Comparison of ENCODE assay signal across 1 cellular context in genomic region chr6:41201784-41202181, GRCh38.
TF ChIP-seq lines count a peak whose summit lies in the region.

No MANE protein-coding gene starts in this region.

TF ChIP-seq in GM12878, 131 proteins besides CTCF, POLR2A, EP300 and RAD21:
- TF ChIP-seq, protein P1, sequence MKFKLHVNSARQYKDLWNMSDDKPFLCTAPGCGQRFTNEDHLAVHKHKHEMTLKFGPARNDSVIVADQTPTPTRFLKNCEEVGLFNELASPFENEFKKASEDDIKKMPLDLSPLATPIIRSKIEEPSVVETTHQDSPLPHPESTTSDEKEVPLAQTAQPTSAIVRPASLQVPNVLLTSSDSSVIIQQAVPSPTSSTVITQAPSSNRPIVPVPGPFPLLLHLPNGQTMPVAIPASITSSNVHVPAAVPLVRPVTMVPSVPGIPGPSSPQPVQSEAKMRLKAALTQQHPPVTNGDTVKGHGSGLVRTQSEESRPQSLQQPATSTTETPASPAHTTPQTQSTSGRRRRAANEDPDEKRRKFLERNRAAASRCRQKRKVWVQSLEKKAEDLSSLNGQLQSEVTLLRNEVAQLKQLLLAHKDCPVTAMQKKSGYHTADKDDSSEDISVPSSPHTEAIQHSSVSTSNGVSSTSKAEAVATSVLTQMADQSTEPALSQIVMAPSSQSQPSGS (IDR thresholded peaks at IDR 0.05; ENCODE audit: low read length) = no peak
- TF ChIP-seq HDGF (IDR thresholded peaks at IDR 0.05) = peak; percentile 79; the same call in 1 of the 2 replicates
- TF ChIP-seq BCL11A (IDR thresholded peaks at IDR 0.05; ENCODE audit: low read depth, low read length) = no peak
- TF ChIP-seq, protein P2, sequence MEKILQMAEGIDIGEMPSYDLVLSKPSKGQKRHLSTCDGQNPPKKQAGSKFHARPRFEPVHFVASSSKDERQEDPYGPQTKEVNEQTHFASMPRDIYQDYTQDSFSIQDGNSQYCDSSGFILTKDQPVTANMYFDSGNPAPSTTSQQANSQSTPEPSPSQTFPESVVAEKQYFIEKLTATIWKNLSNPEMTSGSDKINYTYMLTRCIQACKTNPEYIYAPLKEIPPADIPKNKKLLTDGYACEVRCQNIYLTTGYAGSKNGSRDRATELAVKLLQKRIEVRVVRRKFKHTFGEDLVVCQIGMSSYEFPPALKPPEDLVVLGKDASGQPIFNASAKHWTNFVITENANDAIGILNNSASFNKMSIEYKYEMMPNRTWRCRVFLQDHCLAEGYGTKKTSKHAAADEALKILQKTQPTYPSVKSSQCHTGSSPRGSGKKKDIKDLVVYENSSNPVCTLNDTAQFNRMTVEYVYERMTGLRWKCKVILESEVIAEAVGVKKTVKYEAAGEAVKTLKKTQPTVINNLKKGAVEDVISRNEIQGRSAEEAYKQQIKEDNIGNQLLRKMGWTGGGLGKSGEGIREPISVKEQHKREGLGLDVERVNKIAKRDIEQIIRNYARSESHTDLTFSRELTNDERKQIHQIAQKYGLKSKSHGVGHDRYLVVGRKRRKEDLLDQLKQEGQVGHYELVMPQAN (conservative IDR thresholded peaks at IDR 0.05) = no peak
- TF ChIP-seq NFYA (IDR thresholded peaks at IDR 0.05; ENCODE audit: borderline replicate concordance, low read depth, low read length) = no peak
- no peak for TF ChIP-seq CEBPB (IDR thresholded peaks at IDR 0.05; ENCODE audit: borderline replicate concordance in 1 of 2, low read depth in 2 of 2, low read length in 2 of 2)
- TF ChIP-seq FOXM1 (IDR thresholded peaks at IDR 0.05; ENCODE audit: low read depth, low read length) = no peak
- TF ChIP-seq ZBTB4 (CRISPR knock-in tag; IDR thresholded peaks at IDR 0.05) = no peak
- no peak for TF ChIP-seq ZBTB11 (CRISPR knock-in tag; IDR thresholded peaks at IDR 0.05)
- TF ChIP-seq, protein P3, sequence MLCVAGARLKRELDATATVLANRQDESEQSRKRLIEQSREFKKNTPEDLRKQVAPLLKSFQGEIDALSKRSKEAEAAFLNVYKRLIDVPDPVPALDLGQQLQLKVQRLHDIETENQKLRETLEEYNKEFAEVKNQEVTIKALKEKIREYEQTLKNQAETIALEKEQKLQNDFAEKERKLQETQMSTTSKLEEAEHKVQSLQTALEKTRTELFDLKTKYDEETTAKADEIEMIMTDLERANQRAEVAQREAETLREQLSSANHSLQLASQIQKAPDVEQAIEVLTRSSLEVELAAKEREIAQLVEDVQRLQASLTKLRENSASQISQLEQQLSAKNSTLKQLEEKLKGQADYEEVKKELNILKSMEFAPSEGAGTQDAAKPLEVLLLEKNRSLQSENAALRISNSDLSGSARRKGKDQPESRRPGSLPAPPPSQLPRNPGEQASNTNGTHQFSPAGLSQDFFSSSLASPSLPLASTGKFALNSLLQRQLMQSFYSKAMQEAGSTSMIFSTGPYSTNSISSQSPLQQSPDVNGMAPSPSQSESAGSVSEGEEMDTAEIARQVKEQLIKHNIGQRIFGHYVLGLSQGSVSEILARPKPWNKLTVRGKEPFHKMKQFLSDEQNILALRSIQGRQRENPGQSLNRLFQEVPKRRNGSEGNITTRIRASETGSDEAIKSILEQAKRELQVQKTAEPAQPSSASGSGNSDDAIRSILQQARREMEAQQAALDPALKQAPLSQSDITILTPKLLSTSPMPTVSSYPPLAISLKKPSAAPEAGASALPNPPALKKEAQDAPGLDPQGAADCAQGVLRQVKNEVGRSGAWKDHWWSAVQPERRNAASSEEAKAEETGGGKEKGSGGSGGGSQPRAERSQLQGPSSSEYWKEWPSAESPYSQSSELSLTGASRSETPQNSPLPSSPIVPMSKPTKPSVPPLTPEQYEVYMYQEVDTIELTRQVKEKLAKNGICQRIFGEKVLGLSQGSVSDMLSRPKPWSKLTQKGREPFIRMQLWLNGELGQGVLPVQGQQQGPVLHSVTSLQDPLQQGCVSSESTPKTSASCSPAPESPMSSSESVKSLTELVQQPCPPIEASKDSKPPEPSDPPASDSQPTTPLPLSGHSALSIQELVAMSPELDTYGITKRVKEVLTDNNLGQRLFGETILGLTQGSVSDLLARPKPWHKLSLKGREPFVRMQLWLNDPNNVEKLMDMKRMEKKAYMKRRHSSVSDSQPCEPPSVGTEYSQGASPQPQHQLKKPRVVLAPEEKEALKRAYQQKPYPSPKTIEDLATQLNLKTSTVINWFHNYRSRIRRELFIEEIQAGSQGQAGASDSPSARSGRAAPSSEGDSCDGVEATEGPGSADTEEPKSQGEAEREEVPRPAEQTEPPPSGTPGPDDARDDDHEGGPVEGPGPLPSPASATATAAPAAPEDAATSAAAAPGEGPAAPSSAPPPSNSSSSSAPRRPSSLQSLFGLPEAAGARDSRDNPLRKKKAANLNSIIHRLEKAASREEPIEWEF (IDR thresholded peaks at IDR 0.05; ENCODE audit: insufficient replicate concordance, low read depth, low read length) = no peak
- TF ChIP-seq ZNF622 (IDR thresholded peaks at IDR 0.05) = no peak
- TF ChIP-seq CREM (IDR thresholded peaks at IDR 0.05; ENCODE audit: low read depth) = peak; percentile 24; the same call in 1 of the 2 replicates
- TF ChIP-seq CHD1 (IDR thresholded peaks at IDR 0.05; ENCODE audit: low read depth, low read length) = no peak
TF ChIP-seq in GM12878: peak in this region for 2.
